8 cellular contexts compared by ENCODE assay signal in genomic region chr22:28882545-28882877, GRCh38. TPM values are rescaled to one million over a fixed set of nuclear protein-coding genes. Genes with fewer than 3 reads are reported as not detected.
DNase-seq lines count a peak whose midpoint lies in the region; ATAC-seq and TF ChIP-seq lines count a peak whose summit lies in the region.

No MANE protein-coding gene starts in this region.

- no peak for ATAC-seq in HG02588 (IDR thresholded peaks at IDR 0.05; ENCODE audit: unreplicated experiment)

- no peak overlapping the region for H3K27ac ChIP-seq in colonic mucosa
- peak overlapping the region; percentile 39 for H3K27ac ChIP-seq in urinary bladder (ENCODE audit: low read depth)

- no peaks in the 10 kb centered on the region for H3K9me3 ChIP-seq in ES-I3 (ENCODE audit: control insufficient read depth, insufficient read depth, low read length)
- no peaks in the 10 kb centered on the region for H3K9me3 ChIP-seq in colonic mucosa

- no peaks in the 10 kb centered on the region for H3K9me3 Mint-ChIP-seq in mesothelial cell of epicardium

- no peaks in the 10 kb centered on the region for H3K36me3 Mint-ChIP-seq in mesothelial cell of epicardium

- H3K4me3 Mint-ChIP-seq in mesothelial cell of epicardium, result peak overlapping the region; percentile 82

- H3K9ac ChIP-seq in ES-I3 (ENCODE audit: low read depth, low read length) (peak overlapping the region; percentile 73), colonic mucosa (ENCODE audit: low read depth in 2 of 2, low read length in 2 of 2) (peak overlapping the region; percentile 54 to 71)

- H3K4me1 ChIP-seq in ES-I3 (ENCODE audit: insufficient read depth, low read length) (peaks cover 12% of the 10 kb centered on the region), colonic mucosa (peaks cover 4% of the 10 kb centered on the region), urinary bladder (ENCODE audit: insufficient read depth) (no peaks in the 10 kb centered on the region)

- H3K27me3 Mint-ChIP-seq in mesothelial cell of epicardium (ENCODE audit: low read depth), result no peaks in the 10 kb centered on the region

- H3K27me3 ChIP-seq in colonic mucosa, result no peaks in the 10 kb centered on the region

- H3K27ac Mint-ChIP-seq in mesothelial cell of epicardium, result peak overlapping the region; percentile 90

- WGBS in urinary bladder, result 2% methylated on average over 5 of the region's 5 CpGs

- peaks cover 38% of the 10 kb centered on the region for H3K4me1 Mint-ChIP-seq in mesothelial cell of epicardium

- DNase-seq in OCI-M1 (lab: John Stamatoyannopoulos, UW) (peak; percentile 72), colonic mucosa (no peak), mesothelial cell of epicardium (ENCODE audit: low spot score in 2 of 2, unreplicated experiment in 2 of 2) (no peak), dedifferentiated amniotic fluid mesenchymal stem cell (ENCODE audit: extremely low spot score) (no peak), NCI-H146 (lab: John Stamatoyannopoulos, UW) (no peak)

- TF ChIP-seq CTCF in colonic mucosa (IDR thresholded peaks at IDR 0.05), result no peak
- no peak for TF ChIP-seq CTCF in mesothelial cell of epicardium (IDR thresholded peaks at IDR 0.05; ENCODE audit: unreplicated experiment)

- peak overlapping the region; percentile 59 for H3K4me3 ChIP-seq in colonic mucosa
- H3K4me3 ChIP-seq in urinary bladder (ENCODE audit: low read depth, low read length), result peak overlapping the region; percentile 54

- intact Hi-C loops in colonic mucosa (cut with DNase I), result no loop called here

- H3K36me3 ChIP-seq in ES-I3 (ENCODE audit: insufficient read depth, low read length) (no peaks in the 10 kb centered on the region), colonic mucosa (no peaks in the 10 kb centered on the region), urinary bladder (ENCODE audit: insufficient read depth) (no peaks in the 10 kb centered on the region)

RNA-seq across cellular contexts. Expression of gene ZNRF3, which starts 0.9 kb away (rescaled TPM):
- total RNA-seq in colonic mucosa (10 to 100 TPM in 1 of 2 donors, 1 to 10 TPM in 1; 5.9 to 12.2 TPM), mesothelial cell of epicardium (35.9 to 37.3 TPM (median 36.4 TPM) in 3 replicates), urinary bladder (7.4 TPM)
- polyA plus RNA-seq in urinary bladder, result 8.7 TPM
